1 cellular context compared by ENCODE assay signal in genomic region chr2:6865346-6866238, GRCh38.
TF ChIP-seq lines count a peak whose summit lies in the region.

A gene with protein sequence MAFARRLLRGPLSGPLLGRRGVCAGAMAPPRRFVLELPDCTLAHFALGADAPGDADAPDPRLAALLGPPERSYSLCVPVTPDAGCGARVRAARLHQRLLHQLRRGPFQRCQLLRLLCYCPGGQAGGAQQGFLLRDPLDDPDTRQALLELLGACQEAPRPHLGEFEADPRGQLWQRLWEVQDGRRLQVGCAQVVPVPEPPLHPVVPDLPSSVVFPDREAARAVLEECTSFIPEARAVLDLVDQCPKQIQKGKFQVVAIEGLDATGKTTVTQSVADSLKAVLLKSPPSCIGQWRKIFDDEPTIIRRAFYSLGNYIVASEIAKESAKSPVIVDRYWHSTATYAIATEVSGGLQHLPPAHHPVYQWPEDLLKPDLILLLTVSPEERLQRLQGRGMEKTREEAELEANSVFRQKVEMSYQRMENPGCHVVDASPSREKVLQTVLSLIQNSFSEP (minus strand): TSS chr2:6865907. CDS start chr2:6865696, 211 bp downstream.

TF ChIP-seq in HepG2, 621 proteins besides CTCF, POLR2A, EP300 and RAD21 (continued from another document):
- TF ChIP-seq, protein P1, sequence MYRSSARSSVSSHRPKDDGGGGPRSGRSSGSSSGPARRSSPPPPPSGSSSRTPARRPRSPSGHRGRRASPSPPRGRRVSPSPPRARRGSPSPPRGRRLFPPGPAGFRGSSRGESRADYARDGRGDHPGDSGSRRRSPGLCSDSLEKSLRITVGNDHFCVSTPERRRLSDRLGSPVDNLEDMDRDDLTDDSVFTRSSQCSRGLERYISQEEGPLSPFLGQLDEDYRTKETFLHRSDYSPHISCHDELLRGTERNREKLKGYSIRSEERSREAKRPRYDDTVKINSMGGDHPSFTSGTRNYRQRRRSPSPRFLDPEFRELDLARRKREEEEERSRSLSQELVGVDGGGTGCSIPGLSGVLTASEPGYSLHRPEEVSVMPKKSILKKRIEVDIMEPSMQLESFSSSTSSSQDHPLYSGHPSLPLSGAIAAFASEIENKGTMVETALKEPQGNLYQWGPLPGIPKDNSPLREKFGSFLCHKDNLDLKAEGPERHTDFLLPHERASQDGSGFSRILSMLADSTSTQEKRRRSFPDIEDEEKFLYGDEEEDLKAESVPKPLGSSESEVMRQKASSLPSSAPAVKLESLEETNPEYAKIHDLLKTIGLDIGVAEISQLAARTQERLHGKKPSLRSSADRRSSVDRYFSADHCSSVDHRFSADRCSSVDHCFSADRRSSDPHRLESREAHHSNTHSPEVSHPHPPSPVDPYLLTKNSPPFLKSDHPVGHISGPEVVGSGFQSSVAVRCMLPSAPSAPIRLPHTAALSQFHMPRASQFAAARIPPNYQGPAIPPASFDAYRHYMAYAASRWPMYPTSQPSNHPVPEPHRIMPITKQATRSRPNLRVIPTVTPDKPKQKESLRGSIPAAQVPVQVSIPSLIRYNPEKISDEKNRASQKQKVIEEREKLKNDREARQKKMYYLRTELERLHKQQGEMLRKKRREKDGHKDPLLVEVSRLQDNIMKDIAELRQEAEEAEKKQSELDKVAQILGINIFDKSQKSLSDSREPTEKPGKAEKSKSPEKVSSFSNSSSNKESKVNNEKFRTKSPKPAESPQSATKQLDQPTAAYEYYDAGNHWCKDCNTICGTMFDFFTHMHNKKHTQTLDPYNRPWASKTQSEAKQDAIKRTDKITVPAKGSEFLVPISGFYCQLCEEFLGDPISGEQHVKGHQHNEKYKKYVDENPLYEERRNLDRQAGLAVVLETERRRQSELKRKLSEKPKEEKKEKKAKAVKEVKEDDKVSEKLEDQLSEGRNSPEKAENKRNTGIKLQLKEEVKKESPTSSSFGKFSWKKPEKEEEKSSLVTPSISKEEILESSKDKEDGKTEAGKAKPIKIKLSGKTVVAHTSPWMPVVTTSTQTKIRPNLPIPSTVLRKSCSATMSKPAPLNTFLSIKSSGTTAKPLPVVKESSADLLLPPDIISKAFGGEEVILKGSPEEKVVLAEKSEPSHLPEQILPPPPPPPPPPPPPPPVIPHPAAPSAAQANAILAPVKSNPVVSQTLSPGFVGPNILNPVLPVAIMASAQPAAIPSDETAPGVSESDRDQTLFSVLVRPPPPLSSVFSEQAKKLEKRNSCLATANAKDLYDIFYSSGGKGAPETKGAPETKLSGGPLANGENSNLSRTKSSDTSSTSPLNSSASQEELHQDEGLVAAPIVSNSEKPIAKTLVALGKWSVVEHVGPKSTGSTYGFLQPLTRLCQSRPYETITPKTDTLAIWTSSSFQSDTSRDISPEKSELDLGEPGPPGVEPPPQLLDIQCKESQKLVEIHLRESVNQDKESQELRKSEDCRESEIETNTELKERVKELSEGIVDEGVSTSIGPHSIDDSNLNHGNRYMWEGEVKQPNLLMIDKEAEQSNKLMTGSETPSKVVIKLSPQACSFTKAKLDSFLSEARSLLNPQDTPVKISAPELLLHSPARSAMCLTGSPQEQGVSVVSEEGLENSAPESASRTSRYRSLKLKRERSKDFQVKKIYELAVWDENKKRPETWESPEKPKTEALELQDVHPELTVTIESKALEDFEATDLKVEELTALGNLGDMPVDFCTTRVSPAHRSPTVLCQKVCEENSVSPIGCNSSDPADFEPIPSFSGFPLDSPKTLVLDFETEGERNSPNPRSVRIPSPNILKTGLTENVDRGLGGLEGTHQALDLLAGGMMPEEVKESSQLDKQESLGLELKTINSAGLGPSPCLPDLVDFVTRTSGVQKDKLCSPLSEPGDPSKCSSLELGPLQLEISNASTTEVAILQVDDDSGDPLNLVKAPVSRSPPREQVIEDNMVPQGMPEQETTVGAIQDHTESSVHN (CRISPR knock-in tag; IDR thresholded peaks at IDR 0.05) = no peak
- TF ChIP-seq RFXAP (CRISPR knock-in tag; IDR thresholded peaks at IDR 0.05; ENCODE audit: borderline replicate concordance) = peak; percentile 38; the same call in 1 of the 2 replicates
- no peak for TF ChIP-seq ZNF549 (CRISPR knock-in tag; IDR thresholded peaks at IDR 0.05)
- TF ChIP-seq THAP8 (CRISPR knock-in tag; IDR thresholded peaks at IDR 0.05; ENCODE audit: borderline replicate concordance) = no peak
- peak; percentile 46; the same call in 1 of the 2 replicates for TF ChIP-seq MYPOP (CRISPR knock-in tag; IDR thresholded peaks at IDR 0.05)
- TF ChIP-seq, protein P2, sequence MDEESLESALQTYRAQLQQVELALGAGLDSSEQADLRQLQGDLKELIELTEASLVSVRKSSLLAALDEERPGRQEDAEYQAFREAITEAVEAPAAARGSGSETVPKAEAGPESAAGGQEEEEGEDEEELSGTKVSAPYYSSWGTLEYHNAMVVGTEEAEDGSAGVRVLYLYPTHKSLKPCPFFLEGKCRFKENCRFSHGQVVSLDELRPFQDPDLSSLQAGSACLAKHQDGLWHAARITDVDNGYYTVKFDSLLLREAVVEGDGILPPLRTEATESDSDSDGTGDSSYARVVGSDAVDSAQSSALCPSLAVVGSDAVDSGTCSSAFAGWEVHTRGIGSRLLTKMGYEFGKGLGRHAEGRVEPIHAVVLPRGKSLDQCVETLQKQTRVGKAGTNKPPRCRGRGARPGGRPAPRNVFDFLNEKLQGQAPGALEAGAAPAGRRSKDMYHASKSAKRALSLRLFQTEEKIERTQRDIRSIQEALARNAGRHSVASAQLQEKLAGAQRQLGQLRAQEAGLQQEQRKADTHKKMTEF (CRISPR knock-in tag; IDR thresholded peaks at IDR 0.05) = peak; percentile 35; the same call in 1 of the 2 replicates
- TF ChIP-seq TCF7 (IDR thresholded peaks at IDR 0.05; ENCODE audit: low read depth) = no peak
- TF ChIP-seq HOXA5 (CRISPR knock-in tag; IDR thresholded peaks at IDR 0.05) = 0 out of 2 replicates have a peak, but pooled peaks have one; percentile 34
- no peak for TF ChIP-seq ZNF83 (CRISPR knock-in tag; IDR thresholded peaks at IDR 0.05; ENCODE audit: borderline replicate concordance)
- 0 out of 2 replicates have a peak, but pooled peaks have one; percentile 57 for TF ChIP-seq TMF1 (CRISPR knock-in tag; IDR thresholded peaks at IDR 0.05; ENCODE audit: low read depth)
- no peak for TF ChIP-seq U2AF2 (IDR thresholded peaks at IDR 0.05; ENCODE audit: low read depth, low read length)
- TF ChIP-seq, protein P3, sequence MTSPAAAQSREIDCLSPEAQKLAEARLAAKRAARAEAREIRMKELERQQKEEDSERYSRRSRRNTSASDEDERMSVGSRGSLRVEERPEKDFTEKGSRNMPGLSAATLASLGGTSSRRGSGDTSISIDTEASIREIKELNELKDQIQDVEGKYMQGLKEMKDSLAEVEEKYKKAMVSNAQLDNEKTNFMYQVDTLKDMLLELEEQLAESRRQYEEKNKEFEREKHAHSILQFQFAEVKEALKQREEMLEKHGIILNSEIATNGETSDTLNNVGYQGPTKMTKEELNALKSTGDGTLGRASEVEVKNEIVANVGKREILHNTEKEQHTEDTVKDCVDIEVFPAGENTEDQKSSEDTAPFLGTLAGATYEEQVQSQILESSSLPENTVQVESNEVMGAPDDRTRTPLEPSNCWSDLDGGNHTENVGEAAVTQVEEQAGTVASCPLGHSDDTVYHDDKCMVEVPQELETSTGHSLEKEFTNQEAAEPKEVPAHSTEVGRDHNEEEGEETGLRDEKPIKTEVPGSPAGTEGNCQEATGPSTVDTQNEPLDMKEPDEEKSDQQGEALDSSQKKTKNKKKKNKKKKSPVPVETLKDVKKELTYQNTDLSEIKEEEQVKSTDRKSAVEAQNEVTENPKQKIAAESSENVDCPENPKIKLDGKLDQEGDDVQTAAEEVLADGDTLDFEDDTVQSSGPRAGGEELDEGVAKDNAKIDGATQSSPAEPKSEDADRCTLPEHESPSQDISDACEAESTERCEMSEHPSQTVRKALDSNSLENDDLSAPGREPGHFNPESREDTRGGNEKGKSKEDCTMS (CRISPR knock-in tag; conservative IDR thresholded peaks at IDR 0.05) = no peak
- TF ChIP-seq ZNF224 (CRISPR knock-in tag; IDR thresholded peaks at IDR 0.05) = 0 out of 2 replicates have a peak, but pooled peaks have one; percentile 23
- TF ChIP-seq, protein P4, sequence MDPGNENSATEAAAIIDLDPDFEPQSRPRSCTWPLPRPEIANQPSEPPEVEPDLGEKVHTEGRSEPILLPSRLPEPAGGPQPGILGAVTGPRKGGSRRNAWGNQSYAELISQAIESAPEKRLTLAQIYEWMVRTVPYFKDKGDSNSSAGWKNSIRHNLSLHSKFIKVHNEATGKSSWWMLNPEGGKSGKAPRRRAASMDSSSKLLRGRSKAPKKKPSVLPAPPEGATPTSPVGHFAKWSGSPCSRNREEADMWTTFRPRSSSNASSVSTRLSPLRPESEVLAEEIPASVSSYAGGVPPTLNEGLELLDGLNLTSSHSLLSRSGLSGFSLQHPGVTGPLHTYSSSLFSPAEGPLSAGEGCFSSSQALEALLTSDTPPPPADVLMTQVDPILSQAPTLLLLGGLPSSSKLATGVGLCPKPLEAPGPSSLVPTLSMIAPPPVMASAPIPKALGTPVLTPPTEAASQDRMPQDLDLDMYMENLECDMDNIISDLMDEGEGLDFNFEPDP (CRISPR knock-in tag; conservative IDR thresholded peaks at IDR 0.05) = 0 out of 2 replicates have a peak, but pooled peaks have one; percentile 84
- no peak for TF ChIP-seq ZNF792 (CRISPR knock-in tag; IDR thresholded peaks at IDR 0.05)
- peak; percentile 25; the same call in 1 of the 2 replicates for TF ChIP-seq ADNP (CRISPR knock-in tag; IDR thresholded peaks at IDR 0.05)
- peak; percentile 11 for TF ChIP-seq CBX1 (IDR thresholded peaks at IDR 0.05; ENCODE audit: low read depth)
- TF ChIP-seq ZNF691 (CRISPR knock-in tag; IDR thresholded peaks at IDR 0.05; ENCODE audit: borderline replicate concordance, low read depth) = no peak
- TF ChIP-seq ZFP1 (CRISPR knock-in tag; IDR thresholded peaks at IDR 0.05) = no peak
- no peak for TF ChIP-seq RBM22 (optimal IDR thresholded peaks at IDR 0.05; ENCODE audit: low read length)
- no peak for TF ChIP-seq SCMH1 (CRISPR knock-in tag; IDR thresholded peaks at IDR 0.05; ENCODE audit: borderline replicate concordance)
- 0 out of 2 replicates have a peak, but pooled peaks have one; percentile 16 for TF ChIP-seq MXD4 (CRISPR knock-in tag; IDR thresholded peaks at IDR 0.05)
- TF ChIP-seq ZNF382 (CRISPR knock-in tag; IDR thresholded peaks at IDR 0.05; ENCODE audit: borderline replicate concordance) = no peak
- peak; percentile 46 for TF ChIP-seq RBM39 (IDR thresholded peaks at IDR 0.05; ENCODE audit: low read depth, low read length, poor library complexity, severe bottlenecking)
- no peak for TF ChIP-seq RFXANK (CRISPR knock-in tag; IDR thresholded peaks at IDR 0.05)
- TF ChIP-seq ZNF746 (CRISPR knock-in tag; IDR thresholded peaks at IDR 0.05) = no peak; the same call in 1 of the 2 replicates
- no peak for TF ChIP-seq TEAD2 (CRISPR knock-in tag; IDR thresholded peaks at IDR 0.05)
- TF ChIP-seq ZNF335 (CRISPR knock-in tag; IDR thresholded peaks at IDR 0.05) = no peak
- no peak for TF ChIP-seq MTA1 (CRISPR knock-in tag; IDR thresholded peaks at IDR 0.05; ENCODE audit: borderline replicate concordance)
- TF ChIP-seq ZNF605 (CRISPR knock-in tag; IDR thresholded peaks at IDR 0.05) = no peak
- TF ChIP-seq THRA (CRISPR knock-in tag; IDR thresholded peaks at IDR 0.05; ENCODE audit: borderline replicate concordance) = 0 out of 2 replicates have a peak, but pooled peaks have one; percentile 32
